1 cellular context compared by ENCODE assay signal in genomic region chr2:20217041-20217970, GRCh38.
TF ChIP-seq lines count a peak whose summit lies in the region.

No MANE protein-coding gene starts in this region.

TF ChIP-seq in GM23338, 12 proteins besides CTCF, POLR2A, EP300 and RAD21 (continued from another document):
- TF ChIP-seq REST (IDR thresholded peaks at IDR 0.05; ENCODE audit: unreplicated experiment): no peak
- TF ChIP-seq EZH2 (IDR thresholded peaks at IDR 0.05; ENCODE audit: low read depth, unreplicated experiment): no peak
- TF ChIP-seq EZH2phosphoT487 (IDR thresholded peaks at IDR 0.05; ENCODE audit: unreplicated experiment): no peak
- TF ChIP-seq CREB1 (CRISPR knock-in tag; IDR thresholded peaks at IDR 0.05; ENCODE audit: low read depth): no peak
- no peak for TF ChIP-seq POLR2AphosphoS5 (IDR thresholded peaks at IDR 0.05; ENCODE audit: low read depth)
- TF ChIP-seq ZNF114 (CRISPR knock-in tag; IDR thresholded peaks at IDR 0.05): no peak
- TF ChIP-seq ETS1 (IDR thresholded peaks at IDR 0.05): no peak
- no peak for TF ChIP-seq STAT1 (IDR thresholded peaks at IDR 0.05; ENCODE audit: unreplicated experiment)
- no peak for TF ChIP-seq JUNB (IDR thresholded peaks at IDR 0.05; ENCODE audit: unreplicated experiment)
- TF ChIP-seq ZNF331 (CRISPR knock-in tag; IDR thresholded peaks at IDR 0.05; ENCODE audit: low read depth): no peak
- no peak for TF ChIP-seq ZNF462 (CRISPR knock-in tag; IDR thresholded peaks at IDR 0.05)
